15 cellular contexts compared by ENCODE assay signal in genomic region chr19:53357821-53358581, GRCh38.
"Had no signal": no experiment of that assay in that cellular context is flagged by ENCODE, and none has a peak within 500 bp of the region (broad histone marks: within the 10 kb centered on the region; RNA-seq: fewer than 3 reads in every experiment).

No MANE protein-coding gene starts in this region.

- H3K27me3 ChIP-seq: sigmoid colon, upper lobe of right lung had no signal

- H3K27ac ChIP-seq: sigmoid colon, upper lobe of right lung had no signal

- H3K27me3 Mint-ChIP-seq: activated CD4-positive, alpha-beta memory T cell treated with anti-CD3 and anti-CD28 coated beads for 36 hours; activated naive CD8-positive, alpha-beta T cell treated with anti-CD3 and anti-CD28 coated beads for 36 hours; activated T-helper 17 cell treated with anti-CD3 and anti-CD28 coated beads, Interleukin-2, amount 50 U/mL, for 72 hours; effector memory CD8-positive, alpha-beta T cell; stimulated activated memory B cell treated with anti-CD40 and anti-IgM and Interleukin-4, amounts not matched to agents 10 μg/mL and 1 μg/mL and 100 μg/mL, for 72 hours had no signal

- H3K4me3 ChIP-seq: sigmoid colon, upper lobe of right lung had no signal

- H3K4me3 Mint-ChIP-seq: activated CD4-positive, alpha-beta memory T cell treated with anti-CD3 and anti-CD28 coated beads for 36 hours; activated naive CD8-positive, alpha-beta T cell treated with anti-CD3 and anti-CD28 coated beads for 36 hours; activated T-helper 17 cell treated with anti-CD3 and anti-CD28 coated beads, Interleukin-2, amount 50 U/mL, for 72 hours; effector memory CD8-positive, alpha-beta T cell; nephron progenitor cell; stimulated activated memory B cell treated with anti-CD40 and anti-IgM and Interleukin-4, amounts not matched to agents 10 μg/mL and 1 μg/mL and 100 μg/mL, for 72 hours had no signal

- H3K27ac Mint-ChIP-seq: activated CD4-positive, alpha-beta memory T cell treated with anti-CD3 and anti-CD28 coated beads for 36 hours; activated naive CD8-positive, alpha-beta T cell treated with anti-CD3 and anti-CD28 coated beads for 36 hours; activated T-helper 17 cell treated with anti-CD3 and anti-CD28 coated beads, Interleukin-2, amount 50 U/mL, for 72 hours; effector memory CD8-positive, alpha-beta T cell; nephron progenitor cell; stimulated activated memory B cell treated with anti-CD40 and anti-IgM and Interleukin-4, amounts not matched to agents 10 μg/mL and 1 μg/mL and 100 μg/mL, for 72 hours had no signal

- DNase-seq: activated CD4-positive, alpha-beta memory T cell treated with anti-CD3 and anti-CD28 coated beads for 36 hours; activated naive CD4-positive, alpha-beta T cell; activated naive CD8-positive, alpha-beta T cell treated with anti-CD3 and anti-CD28 coated beads for 36 hours; activated T-cell treated with anti-CD3 and anti-CD28 coated beads, Interleukin-2, amount 50 U/mL, for 1 hour; amniotic stem cell; dermis blood vessel endothelial cell; effector memory CD8-positive, alpha-beta T cell; islet precursor cell; mammary epithelial cell; nephron progenitor cell; sigmoid colon; stimulated activated CD4-positive, alpha-beta T cell treated with anti-CD3 and anti-CD28 coated beads, Interleukin-4, amount 100 ng/mL, for 4 hours; upper lobe of right lung had no signal

- H3K4me1 ChIP-seq: sigmoid colon, upper lobe of right lung had no signal

- H3K36me3 ChIP-seq: upper lobe of right lung had no signal

- H3K4me1 Mint-ChIP-seq: activated T-helper 17 cell treated with anti-CD3 and anti-CD28 coated beads, Interleukin-2, amount 50 U/mL, for 72 hours; nephron progenitor cell; stimulated activated memory B cell treated with anti-CD40 and anti-IgM and Interleukin-4, amounts not matched to agents 10 μg/mL and 1 μg/mL and 100 μg/mL, for 72 hours had no signal

- ATAC-seq: activated T-helper 17 cell treated with anti-CD3 and anti-CD28 coated beads, Interleukin-2, amount 50 U/mL, for 72 hours; effector memory CD8-positive, alpha-beta T cell; stimulated activated memory B cell treated with anti-CD40 and anti-IgM and Interleukin-4, amounts not matched to agents 10 μg/mL and 1 μg/mL and 100 μg/mL, for 72 hours; upper lobe of right lung had no signal
